ENCODE assay signal across 11 cellular contexts in genomic region chr1:23563755-23564374, GRCh38. TPM values are rescaled to one million over a fixed set of nuclear protein-coding genes. Genes with fewer than 3 reads are reported as not detected.
DNase-seq lines count a peak whose midpoint lies in the region; ATAC-seq, FAIRE-seq and TF ChIP-seq lines count a peak whose summit lies in the region.
"Had no signal": no experiment of that assay in that cellular context is flagged by ENCODE, and none has a peak within 500 bp of the region (broad histone marks: within the 10 kb centered on the region; RNA-seq: fewer than 3 reads in every experiment).

No MANE protein-coding gene starts in this region.

- H2BK12ac ChIP-seq in H9 (ENCODE audit: insufficient read length, low read depth, low read length): peak overlapping the region; percentile 41

- H3K27me3 ChIP-seq in H9 (ENCODE audit: insufficient read depth, low read length): no peaks in the 10 kb centered on the region
- no peaks in the 10 kb centered on the region for H3K27me3 ChIP-seq in brain microvascular endothelial cell (replicated peaks)

- no peaks in the 10 kb centered on the region for H3K9me3 ChIP-seq in H9 (ENCODE audit: control insufficient read depth, low read depth, low read length)

- H3K23ac ChIP-seq in H9 (ENCODE audit: insufficient read length, low read depth, low read length): no peak overlapping the region

- no peak overlapping the region for H3K4ac ChIP-seq in H9 (ENCODE audit: low read depth, low read length)

- H2AFZ ChIP-seq in H9 (ENCODE audit: low read length): no peak overlapping the region

- FAIRE-seq in frontal cortex (lab: Jason Lieb, UNC): no peak

- TF ChIP-seq CTCF in H9 (conservative IDR thresholded peaks at IDR 0.05) (no peak), brain microvascular endothelial cell (IDR thresholded peaks at IDR 0.05; ENCODE audit: low read depth, low read length, missing control alignments) (no peak), mesothelial cell of epicardium (IDR thresholded peaks at IDR 0.05; ENCODE audit: unreplicated experiment) (no peak)

- DNase-seq in H9: no peak
- no peak for DNase-seq in brain microvascular endothelial cell
- no peak for DNase-seq in mesothelial cell of epicardium (ENCODE audit: low spot score in 2 of 2, unreplicated experiment in 2 of 2)
- DNase-seq in substantia nigra (lab: John Stamatoyannopoulos, UW): no peak
- no peak for DNase-seq in frontal cortex (ENCODE audit: low spot score in 2 of 2)
- no peak for DNase-seq in NCI-H2171 treated with DMSO at 0.1 percent for 48 hours (lab: John Stamatoyannopoulos, UW)
- DNase-seq: activated naive CD4-positive, alpha-beta T cell treated with anti-CD3 and anti-CD28 coated beads, Interleukin-2, amount 50 U/mL, for 16 hours; erythroblast; NCI-H345 had no signal

- H2BK15ac ChIP-seq in H9 (ENCODE audit: low read depth, low read length): 0 out of 2 replicates have a peak overlapping the region, but pooled peaks have one; percentile 27

- no peak overlapping the region for H3K27ac ChIP-seq in H9 (ENCODE audit: insufficient read length, low read depth, low read length)
- H3K27ac ChIP-seq in brain microvascular endothelial cell: peak overlapping the region; percentile 100
- peak overlapping the region; percentile 14 for H3K27ac ChIP-seq in substantia nigra (ENCODE audit: low read depth, low read length, poor library complexity, severe bottlenecking)

- no peak overlapping the region for H3K56ac ChIP-seq in H9 (ENCODE audit: insufficient read length, low read depth, low read length)

- H3K4me1 Mint-ChIP-seq in H9 (peaks cover 72 to 75% of the 10 kb centered on the region in 2 experiments), mesothelial cell of epicardium (peaks cover 74% of the 10 kb centered on the region)

- H2BK5ac ChIP-seq in H9 (ENCODE audit: insufficient read length, low read length): no peak overlapping the region

- H3K14ac ChIP-seq in H9 (ENCODE audit: insufficient read depth, low read length): no peak overlapping the region

- WGBS in H9 (ENCODE audit: extremely low coverage, insufficient read length, low lambda C conversion rate): no CpG with 5 or more reads among the region's 3 CpGs

- no peaks in the 10 kb centered on the region for H3K79me1 ChIP-seq in H9 (ENCODE audit: insufficient read depth, low read depth, low read length, poor library complexity, severe bottlenecking)

- H3K4me2 ChIP-seq in H9 (ENCODE audit: insufficient read depth, insufficient read length, low read length): no peak overlapping the region

- H3K4me3 Mint-ChIP-seq in H9: no peak overlapping the region; a peak in 2 of 5 replicates
- H3K4me3 Mint-ChIP-seq in mesothelial cell of epicardium: peak overlapping the region; percentile 17

- peaks cover 3% of the 10 kb centered on the region for H3K36me3 ChIP-seq in brain microvascular endothelial cell (replicated peaks)

- no peak overlapping the region for H3K9ac ChIP-seq in H9 (ENCODE audit: extremely low read depth, insufficient read length, low read length)

- no peak overlapping the region for H2BK120ac ChIP-seq in H9 (ENCODE audit: low read depth, low read length, poor library complexity, severe bottlenecking)

- H4K91ac ChIP-seq in H9 (ENCODE audit: insufficient read length, low read depth, low read length): no peak overlapping the region

- H3K18ac ChIP-seq in H9 (ENCODE audit: insufficient read length, low read depth, low read length): peak overlapping the region; percentile 31

- H3K4me3 ChIP-seq in brain microvascular endothelial cell (ENCODE audit: low read depth, low read length): no peak overlapping the region

- H3K23me2 ChIP-seq in H9 (ENCODE audit: insufficient read length, low read depth, low read length, poor library complexity, severe bottlenecking): peaks cover 18% of the 10 kb centered on the region

- no peak for ATAC-seq in HG02852 (IDR thresholded peaks at IDR 0.05; ENCODE audit: unreplicated experiment)
- ATAC-seq in GM18502 (IDR thresholded peaks at IDR 0.05; ENCODE audit: poor library complexity, unreplicated experiment): no peak

- H4K8ac ChIP-seq in H9 (replicated peaks; ENCODE audit: insufficient read length, low read depth, low read length): no peak overlapping the region

- no peak overlapping the region for H2BK20ac ChIP-seq in H9 (ENCODE audit: low read depth, low read length, poor library complexity, severe bottlenecking)

- H3K4me1 ChIP-seq in H9 (ENCODE audit: insufficient read depth, low read length): peaks cover 12% of the 10 kb centered on the region; the same call in 1 of the 2 replicates

- H3K36me3 Mint-ChIP-seq in H9 (ENCODE audit: insufficient read depth in 1 of 3, low read depth in 3 of 3) (peaks cover 0 to 3% (median 0%) of the 10 kb centered on the region in 3 experiments; a peak in 1 of 7 replicates), mesothelial cell of epicardium (no peaks in the 10 kb centered on the region)

- H3K9me3 Mint-ChIP-seq in H9: peaks cover 0 to 2% of the 10 kb centered on the region in 2 experiments; a peak in 1 of 5 replicates
- H3K9me3 Mint-ChIP-seq in mesothelial cell of epicardium: no peaks in the 10 kb centered on the region

- H3K27ac Mint-ChIP-seq in H9 (peak overlapping the region; percentile 78 to 100 (median 81); a peak in 5 of 7 replicates), mesothelial cell of epicardium (peak overlapping the region; percentile 100)

- H3T11ph ChIP-seq in H9 (ENCODE audit: low read length): peak overlapping the region; percentile 47

- no peak overlapping the region for H2AK5ac ChIP-seq in H9 (ENCODE audit: insufficient read length, low read length)

- in situ Hi-C loops in brain microvascular endothelial cell (cut with HindIII; ENCODE audit: low pct_ligation_motif_present, low sequenced_read_pairs): no loop called here

- H4K20me1 ChIP-seq in H9 (ENCODE audit: control insufficient read depth, insufficient read depth, insufficient read length): no peaks in the 10 kb centered on the region

- H3K27me3 Mint-ChIP-seq in H9 (ENCODE audit: low read depth) (peaks cover 13% of the 10 kb centered on the region), mesothelial cell of epicardium (ENCODE audit: low read depth) (no peaks in the 10 kb centered on the region)

- H3K79me2 ChIP-seq in H9 (ENCODE audit: insufficient read depth, low read length): peaks cover 4% of the 10 kb centered on the region; the same call in 1 of the 2 replicates

- no peak overlapping the region for H4K5ac ChIP-seq in H9 (ENCODE audit: insufficient read length, low read depth, low read length)

RNA-seq across cellular contexts. Expression of gene ID3, which starts 4.6 kb away (rescaled TPM):
- 113 and 119 TPM in 2 replicates for total RNA-seq in H9 (2021)
- 456 to 487 TPM (median 468 TPM) in 3 replicates for total RNA-seq in mesothelial cell of epicardium
- total RNA-seq in frontal cortex: 22.4 TPM

RNA-seq across cellular contexts. Expression of gene E2F2, which starts 32.8 kb away (rescaled TPM):
- total RNA-seq in H9 (2021): 5.1 TPM in 2 replicates
- total RNA-seq in mesothelial cell of epicardium: 4.2 to 5.7 TPM (median 4.8 TPM) in 3 replicates
- 1.2 TPM for total RNA-seq in frontal cortex
